In genomic region chr17:57459286-57459915, GRCh38 we compare ENCODE assay signal across 10 cellular contexts.
A peak's percentile ranks its signal among the peaks of the same experiment; 100 is the strongest.
DNase-seq lines count a peak whose midpoint lies in the region; ATAC-seq and TF ChIP-seq lines count a peak whose summit lies in the region.
"Had no signal": no experiment of that assay in that cellular context is flagged by ENCODE, and none has a peak within 500 bp of the region (broad histone marks: within the 10 kb centered on the region; RNA-seq: fewer than 3 reads in every experiment).

No MANE protein-coding gene starts in this region.

- H2AFZ ChIP-seq in fibroblast of lung (ENCODE audit: low read length), result no peak overlapping the region

- H3K27ac ChIP-seq in fibroblast of lung (ENCODE audit: insufficient read depth, low read length) (no peak overlapping the region), suprapubic skin (no peak overlapping the region)

- H4K20me1 ChIP-seq in fibroblast of lung (ENCODE audit: control insufficient read depth, extremely low read depth, insufficient read depth, low read length), result no peaks in the 10 kb centered on the region

- H3K9ac ChIP-seq in fibroblast of lung (ENCODE audit: insufficient read depth, low read length), result no peak overlapping the region

- peak; percentile 41 for TF ChIP-seq CTCF in GM12875 (IDR thresholded peaks at IDR 0.05; ENCODE audit: borderline replicate concordance, insufficient read depth, low read depth, low read length)
- no peak for TF ChIP-seq CTCF in fibroblast of lung (conservative IDR thresholded peaks at IDR 0.05 in 1 of 2, IDR thresholded peaks at IDR 0.05 in 1 of 2; ENCODE audit: low read depth in 1 of 2, low read length in 2 of 2)
- no peak for TF ChIP-seq CTCF in suprapubic skin (IDR thresholded peaks at IDR 0.05)

- H3K27me3 ChIP-seq in fibroblast of lung (ENCODE audit: control insufficient read depth, insufficient read depth, low read length) (no peaks in the 10 kb centered on the region), suprapubic skin (no peaks in the 10 kb centered on the region)

- WGBS in suprapubic skin, result 85% methylated on average over 12 of the region's 12 CpGs

- TF ChIP-seq EP300 in suprapubic skin (IDR thresholded peaks at IDR 0.05), result no peak

- no peak for TF ChIP-seq POLR2A in suprapubic skin (IDR thresholded peaks at IDR 0.05)

- H3K4me2 ChIP-seq in fibroblast of lung (ENCODE audit: extremely low read depth, insufficient read depth, low read length), result no peak overlapping the region

- DNase-seq in AG20443 (ENCODE audit: low spot score) (peak; percentile 20), SHP77 (lab: John Stamatoyannopoulos, UW) (peak; percentile 64 to 84), fibroblast of lung (ENCODE audit: low read depth in 2 of 2) (peak; percentile 27 to 91), DMS153 (lab: John Stamatoyannopoulos, UW) (no peak), suprapubic skin (ENCODE audit: low spot score in 2 of 2) (no peak)
- DNase-seq: hippocampal formation, retina had no signal

- no peak for ATAC-seq in HG02885 (IDR thresholded peaks at IDR 0.05; ENCODE audit: poor library complexity, unreplicated experiment)
- ATAC-seq in HG02798 (IDR thresholded peaks at IDR 0.05; ENCODE audit: poor library complexity, unreplicated experiment), result no peak

- no peaks in the 10 kb centered on the region for H3K4me1 ChIP-seq in fibroblast of lung (ENCODE audit: control insufficient read depth, extremely low read depth, insufficient read depth, low read length)
- peaks cover 5% of the 10 kb centered on the region for H3K4me1 ChIP-seq in suprapubic skin

- H3K79me2 ChIP-seq in fibroblast of lung (ENCODE audit: control insufficient read depth, insufficient read depth, low read length), result no peaks in the 10 kb centered on the region

- H3K9me3 ChIP-seq in fibroblast of lung (ENCODE audit: control insufficient read depth, insufficient read depth, low read depth, low read length) (no peaks in the 10 kb centered on the region), suprapubic skin (no peaks in the 10 kb centered on the region)

- H3K4me3 ChIP-seq in GM12875 (ENCODE audit: low read depth, low read length) (no peak overlapping the region), fibroblast of lung (replicated peaks in 1 of 4; ENCODE audit: control extremely low read depth in 1 of 4, insufficient read depth in 1 of 4, low read depth in 3 of 4, low read length in 4 of 4) (no peak overlapping the region), suprapubic skin (no peak overlapping the region)

- H3K36me3 ChIP-seq in fibroblast of lung (ENCODE audit: control insufficient read depth, insufficient read depth, low read length) (no peaks in the 10 kb centered on the region), suprapubic skin (no peaks in the 10 kb centered on the region)

Comparison
In these comparisons a context has a peak if more than half of its experiments do, and no peak if none do; other contexts are left out.
1. DNase-seq: peak in AG20443 (single experiment), SHP77 (2 of 2) and fibroblast of lung (2 of 2); none in DMS153 (single experiment) and suprapubic skin (0 of 2).